ENCODE assay signal across 24 cellular contexts in genomic region chr6:53578371-53578770, GRCh38.
"Had no signal": no experiment of that assay in that cellular context is flagged by ENCODE, and none has a peak within 500 bp of the region (broad histone marks: within the 10 kb centered on the region; RNA-seq: fewer than 3 reads in every experiment).

No MANE protein-coding gene starts in this region.

- H3K36me3 ChIP-seq: adrenal gland, MG63, WERI-Rb-1 had no signal

- H3K4me1 ChIP-seq: adrenal gland had no signal

- H3K27ac ChIP-seq: adrenal gland, KMS-11, WERI-Rb-1 had no signal

- H3K4me2 ChIP-seq: KMS-11 had no signal

- H3K27me3 ChIP-seq: adrenal gland, MG63 had no signal

- DNase-seq: activated CD4-positive, alpha-beta T cell treated with anti-CD3 and anti-CD28 coated beads for 4 hours; activated CD8-positive, alpha-beta memory T cell treated with anti-CD3 and anti-CD28 coated beads for 24 hours; activated gamma-delta T cell treated with Interleukin-2 at 50 U/mL for 16 hours; activated naive CD4-positive, alpha-beta T cell treated with anti-CD3 and anti-CD28 coated beads, Interleukin-2, amount 50 U/mL, for 16 hours; activated naive CD8-positive, alpha-beta T cell treated with anti-CD3 and anti-CD28 coated beads, Interleukin-2, amount 10 ng/mL, durations not matched to agents 7 days and 5 days; activated T-cell treated with anti-CD3 and anti-CD28 coated beads, Interleukin-2, amount 50 U/mL, for 4 hours; adrenal gland; anterior cingulate cortex; MG63; MV-4-11; NCI-H1092 treated with DMSO at 0.1 percent for 48 hours; NCI-H1417 treated with DMSO at 0.1 percent for 48 hours; NCI-H1694 treated with DMSO at 0.1 percent for 48 hours; NCI-H2029 treated with DMSO at 0.1 percent for 48 hours; NCI-H2171; NCI-H2227 treated with DMSO at 0.1 percent for 48 hours; NCI-H446 treated with DMSO at 0.1 percent for 48 hours; NCI-H524 treated with DMSO at 0.1 percent for 48 hours; NCI-H82; SIG-M5; T-helper 17 cell; T-helper 9 cell; WERI-Rb-1 had no signal

- H3K4me3 ChIP-seq: adrenal gland, MG63 had no signal

- H3K9ac ChIP-seq: KMS-11 had no signal

- H3K9me3 ChIP-seq: adrenal gland, MG63 had no signal

- ATAC-seq: T-helper 17 cell had no signal
